Comparison of ENCODE assay signal across 1 cellular context in genomic region chr1:44263191-44263944, GRCh38.
TF ChIP-seq lines count a peak whose summit lies in the region.

No MANE protein-coding gene starts in this region.

TF ChIP-seq in HepG2, 621 proteins besides CTCF, POLR2A, EP300 and RAD21 (continued from another document):
- TF ChIP-seq SNAPC4 (CRISPR knock-in tag; IDR thresholded peaks at IDR 0.05) (no peak), ZBTB34 (CRISPR knock-in tag; IDR thresholded peaks at IDR 0.05) (no peak), ZNF788 (CRISPR knock-in tag; IDR thresholded peaks at IDR 0.05; ENCODE audit: borderline replicate concordance) (no peak), ZNF543 (CRISPR knock-in tag; IDR thresholded peaks at IDR 0.05) (no peak), ZFP36L1 (CRISPR knock-in tag; IDR thresholded peaks at IDR 0.05) (no peak), GATA4 (IDR thresholded peaks at IDR 0.05; ENCODE audit: borderline replicate concordance, low read depth) (no peak), HOMEZ (CRISPR knock-in tag; IDR thresholded peaks at IDR 0.05; ENCODE audit: low read depth) (no peak), HMGA1 (CRISPR knock-in tag; conservative IDR thresholded peaks at IDR 0.05) (no peak), NRL (CRISPR knock-in tag; IDR thresholded peaks at IDR 0.05; ENCODE audit: borderline replicate concordance) (no peak), SAP130 (CRISPR knock-in tag; IDR thresholded peaks at IDR 0.05; ENCODE audit: low read depth) (no peak), BCL6 (CRISPR knock-in tag; IDR thresholded peaks at IDR 0.05) (no peak), SOX6 (IDR thresholded peaks at IDR 0.05) (no peak), SOX6 (CRISPR knock-in tag; IDR thresholded peaks at IDR 0.05) (no peak)
TF ChIP-seq in HepG2: peak in this region for 0.
